11 cellular contexts compared by ENCODE assay signal in genomic region chr11:21933095-21933494, GRCh38.
A peak's percentile ranks its signal among the peaks of the same experiment; 100 is the strongest.
DNase-seq lines count a peak whose midpoint lies in the region; ATAC-seq and TF ChIP-seq lines count a peak whose summit lies in the region.
"Had no signal": no experiment of that assay in that cellular context is flagged by ENCODE, and none has a peak within 500 bp of the region (broad histone marks: within the 10 kb centered on the region; RNA-seq: fewer than 3 reads in every experiment).

No MANE protein-coding gene starts in this region.

- H3K4me3 Mint-ChIP-seq in WTC11 (no peak overlapping the region), mesothelial cell of epicardium (no peak overlapping the region)
- H3K4me3 Mint-ChIP-seq: T-helper 1 cell treated with Interleukin-12 subunit alpha and Interleukin-12 subunit beta and Interleukin-4 antibody, amounts not matched to agents 30 μg/mL and 1 μg/mL, for 36 hours had no signal

- ATAC-seq in WTC11 (no peak), GM19035 (IDR thresholded peaks at IDR 0.05; ENCODE audit: unreplicated experiment) (no peak)
- ATAC-seq: left cardiac atrium had no signal

- no peaks in the 10 kb centered on the region for H3K4me1 Mint-ChIP-seq in WTC11
- no peaks in the 10 kb centered on the region for H3K4me1 Mint-ChIP-seq in mesothelial cell of epicardium

- DNase-seq in DMS53 (lab: John Stamatoyannopoulos, UW), result peak; percentile 48
- peak; percentile 11 for DNase-seq in H7
- DNase-seq in WTC11 (ENCODE audit: low spot score), result no peak
- DNase-seq in mesothelial cell of epicardium (ENCODE audit: low spot score in 2 of 2, unreplicated experiment in 2 of 2), result no peak
- no peak for DNase-seq in GDM1 (lab: John Stamatoyannopoulos, UW)
- no peak for DNase-seq in stimulated activated naive CD4-positive, alpha-beta T cell treated with Interleukin-2 at 50 U/mL for 16 hours (lab: John Stamatoyannopoulos, UW)
- DNase-seq: GF-D8, left cardiac atrium had no signal

- TF ChIP-seq CTCF in WTC11 (IDR thresholded peaks at IDR 0.05) (peak; percentile 26), mesothelial cell of epicardium (IDR thresholded peaks at IDR 0.05; ENCODE audit: unreplicated experiment) (peak; percentile 71)

- H3K4me3 ChIP-seq in H7 (ENCODE audit: insufficient read depth, low read depth, low read length), result no peak overlapping the region

- no peaks in the 10 kb centered on the region for H3K9me3 Mint-ChIP-seq in WTC11
- no peaks in the 10 kb centered on the region for H3K9me3 Mint-ChIP-seq in mesothelial cell of epicardium
- H3K9me3 Mint-ChIP-seq: activated T-helper 2 cell treated with anti-CD3 and anti-CD28 coated beads, Interferon-gamma antibody, Interleukin-2, Interleukin-4, amounts not matched to agents 10 μg/mL and 5 μg/mL and 100 μg/mL, durations not matched to agents 14 hours and 24 hours and 36 hours; T-helper 1 cell treated with Interleukin-12 subunit alpha and Interleukin-12 subunit beta and Interleukin-4 antibody, amounts not matched to agents 30 μg/mL and 1 μg/mL, for 36 hours had no signal

- no peaks in the 10 kb centered on the region for H3K36me3 Mint-ChIP-seq in WTC11
- H3K36me3 Mint-ChIP-seq in mesothelial cell of epicardium, result no peaks in the 10 kb centered on the region

- POLR2A ChIA-PET in WTC11 (lab: Charles Lee), result no interaction called here

- CTCF ChIA-PET in WTC11 (lab: Charles Lee), result no interaction called here

- no peaks in the 10 kb centered on the region for H3K27me3 Mint-ChIP-seq in WTC11 (ENCODE audit: low read depth)
- no peaks in the 10 kb centered on the region for H3K27me3 Mint-ChIP-seq in mesothelial cell of epicardium (ENCODE audit: low read depth)

- H3K27ac Mint-ChIP-seq in WTC11 (no peak overlapping the region), mesothelial cell of epicardium (no peak overlapping the region)
- H3K27ac Mint-ChIP-seq: activated T-helper 2 cell treated with anti-CD3 and anti-CD28 coated beads, Interferon-gamma antibody, Interleukin-2, Interleukin-4, amounts not matched to agents 10 μg/mL and 5 μg/mL and 100 μg/mL, durations not matched to agents 14 hours and 24 hours and 36 hours; T-helper 1 cell treated with Interleukin-12 subunit alpha and Interleukin-12 subunit beta and Interleukin-4 antibody, amounts not matched to agents 30 μg/mL and 1 μg/mL, for 36 hours had no signal

- H3K36me3 ChIP-seq in H7 (replicated peaks; ENCODE audit: control insufficient read depth, insufficient read depth, low read length), result no peaks in the 10 kb centered on the region

- H3K27me3 ChIP-seq in H7 (ENCODE audit: control insufficient read depth, insufficient read depth, low read length), result no peaks in the 10 kb centered on the region

TF ChIP-seq in WTC11, 78 proteins besides CTCF, POLR2A, EP300 and RAD21:
- TF ChIP-seq MLX (CRISPR knock-in tag; IDR thresholded peaks at IDR 0.05), result no peak
- TF ChIP-seq GTF2I (CRISPR knock-in tag; conservative IDR thresholded peaks at IDR 0.05), result no peak
- no peak for TF ChIP-seq FOXP1 (CRISPR knock-in tag; IDR thresholded peaks at IDR 0.05; ENCODE audit: borderline replicate concordance)
- TF ChIP-seq NFYB (CRISPR knock-in tag; conservative IDR thresholded peaks at IDR 0.05; ENCODE audit: low read depth), result no peak
- no peak for TF ChIP-seq SP1 (CRISPR knock-in tag; conservative IDR thresholded peaks at IDR 0.05)
- TF ChIP-seq FOXP4 (CRISPR knock-in tag; IDR thresholded peaks at IDR 0.05), result no peak
- no peak for TF ChIP-seq RELA (CRISPR knock-in tag; IDR thresholded peaks at IDR 0.05; ENCODE audit: borderline replicate concordance)
- no peak for TF ChIP-seq ZNF396 (CRISPR knock-in tag; IDR thresholded peaks at IDR 0.05; ENCODE audit: borderline replicate concordance)

Comparison
In these comparisons a context has a peak if more than half of its experiments do, and no peak if none do; other contexts are left out.
1. DNase-seq: peak in DMS53 (single experiment) and H7 (single experiment); none in WTC11 (single experiment), mesothelial cell of epicardium (0 of 2), GDM1 (single experiment) and stimulated activated naive CD4-positive, alpha-beta T cell treated with Interleukin-2 at 50 U/mL for 16 hours (single experiment).